In the genomic region with DNA sequence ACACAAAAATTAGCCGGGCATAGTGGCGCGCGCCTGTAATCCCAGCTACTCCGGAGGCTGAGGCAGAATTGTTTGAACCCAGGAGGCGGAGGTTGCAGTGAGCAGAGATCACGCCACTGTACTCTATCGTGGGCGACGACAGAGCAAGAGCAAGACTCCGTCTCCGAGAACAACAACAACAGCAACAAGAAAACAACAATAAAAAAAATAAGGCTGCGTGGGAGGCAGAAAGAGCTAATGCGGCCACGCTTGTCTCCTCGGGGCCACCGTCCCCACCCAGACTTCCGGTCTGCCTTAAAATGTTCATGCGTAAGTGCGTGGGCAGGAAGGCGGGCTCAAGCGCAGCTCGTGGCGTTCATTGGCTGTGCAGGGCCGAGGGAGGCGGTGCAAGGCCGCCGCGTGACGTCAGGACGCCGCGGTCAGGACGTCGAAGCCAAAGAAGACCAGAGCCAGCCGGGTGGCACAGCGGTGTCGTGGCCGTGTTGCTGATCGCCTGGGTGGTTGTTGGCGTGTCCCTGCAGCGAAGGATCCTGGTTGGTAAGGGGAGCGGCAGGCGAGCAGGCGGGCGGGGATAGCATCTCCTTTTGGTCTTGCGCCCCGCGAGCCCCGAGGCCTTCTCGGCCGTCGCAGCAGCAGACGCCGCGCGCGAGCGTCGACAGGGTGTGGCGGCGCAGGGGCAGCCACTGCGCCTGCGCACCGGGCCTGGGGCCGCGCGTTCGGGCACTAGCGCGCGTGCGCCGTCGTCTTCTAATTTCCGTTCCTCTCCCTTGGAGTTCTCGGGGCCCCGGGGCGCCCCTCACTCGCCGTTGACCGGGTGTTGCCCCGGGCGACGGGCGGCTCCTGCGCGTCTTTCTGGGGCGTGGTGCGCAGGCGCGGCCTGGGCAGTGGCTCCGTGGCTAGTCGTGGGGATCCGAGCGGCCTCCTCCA, we compare ENCODE assay signal across 8 cellular contexts. TPM values are rescaled to one million over a fixed set of nuclear protein-coding genes. Genes with fewer than 3 reads are reported as not detected.
DNase-seq lines count a peak whose midpoint lies in the region; ATAC-seq, FAIRE-seq and TF ChIP-seq lines count a peak whose summit lies in the region.

A gene (plus strand): TSS at position 426 of the 927 bp plus-strand sequence. CDS start 2,146 bp downstream, outside the sequence.

- under 1% methylated on average over 20 of the region's 96 CpGs for WGBS in HepG2 (ENCODE audit: low lambda C conversion rate)

- no peaks in the 10 kb centered on the region for H3K27me3 Mint-ChIP-seq in dendritic cell treated with granulocyte-macrophage colony-stimulating factor and Interleukin-4, amounts not matched to agents 40 ng/mL and 50 ng/mL, for 4 days

- peak; percentile 17; the same call in 1 of the 2 replicates for TF ChIP-seq CTCF in HepG2 (CRISPR knock-in tag; IDR thresholded peaks at IDR 0.05)

- H3K27ac Mint-ChIP-seq in dendritic cell treated with granulocyte-macrophage colony-stimulating factor and Interleukin-4, amounts not matched to agents 40 ng/mL and 50 ng/mL, for 4 days: peak within 1 kb of the TSS; percentile 96

- peak; percentile 98 for DNase-seq in NCI-H748 (lab: John Stamatoyannopoulos, UW; ENCODE audit: unreplicated experiment)
- DNase-seq in activated CD4-positive, alpha-beta T cell treated with anti-CD3 and anti-CD28 coated beads, Interleukin-2, amount 50 U/mL, for 1 hour: peak; percentile 96
- peak; percentile 91 for DNase-seq in HepG2 (ENCODE audit: low spot score)
- peak; percentile 94 for DNase-seq in stimulated activated CD4-positive, alpha-beta T cell treated with anti-CD3 and anti-CD28 coated beads, Interleukin-4, amount 100 ng/mL, for 1 hour

- POLR2A ChIA-PET in HepG2 (lab: Yijun Ruan, JAX): interaction anchor here (0.9 to 2.8 kb wide), 15 partner anchors 10 to 312 kb away, joined by 3 to 67 read pairs (median 6); a partner anchor contains a TSS

- peak within 1 kb of the TSS; percentile 94 to 99 (median 95) for H3K27ac ChIP-seq in BLaER1 treated with 17β-estradiol and CSF1 and Interleukin-3, amounts not matched to agents 10 nM and 100 nM
- H3K27ac ChIP-seq in HepG2 (ENCODE audit: extremely low read length, insufficient read depth, low read length): peak within 1 kb of the TSS; percentile 79

- peak within 1 kb of the TSS; percentile 94 to 99 (median 97) for H3K4me2 ChIP-seq in BLaER1 treated with 17β-estradiol and CSF1 and Interleukin-3, amounts not matched to agents 10 nM and 100 nM
- H3K4me2 ChIP-seq in HepG2 (ENCODE audit: low read depth, low read length): peak within 1 kb of the TSS; percentile 96

- peaks cover 47 to 53% (median 47%) of the 10 kb centered on the region in 11 experiments for H4K20me1 ChIP-seq in BLaER1 treated with 17β-estradiol and CSF1 and Interleukin-3, amounts not matched to agents 10 nM and 100 nM
- H4K20me1 ChIP-seq in HepG2 (ENCODE audit: insufficient read depth, low read length): peaks cover 30% of the 10 kb centered on the region

- peak within 1 kb of the TSS; percentile 96 for H3K4me3 Mint-ChIP-seq in dendritic cell treated with granulocyte-macrophage colony-stimulating factor and Interleukin-4, amounts not matched to agents 40 ng/mL and 50 ng/mL, for 4 days

- peak; percentile 82 for FAIRE-seq in HepG2 (lab: Jason Lieb, UNC)

- BruUV-seq in HepG2 (replicated peaks; lab: Mats Ljungman, UMichigan): no TSS peak

- H2AFZ ChIP-seq in HepG2 (ENCODE audit: low read length): no peak within 1 kb of the TSS

- H3K27me3 ChIP-seq in BLaER1 treated with 17β-estradiol and CSF1 and Interleukin-3, amounts not matched to agents 10 nM and 100 nM: no peaks in the 10 kb centered on the region
- H3K27me3 ChIP-seq in HepG2 (ENCODE audit: control insufficient read depth in 1 of 2, insufficient read depth in 2 of 2, low read length in 2 of 2): no peaks in the 10 kb centered on the region; a peak in 2 of 5 replicates

- ATAC-seq in GM19351 (IDR thresholded peaks at IDR 0.05; ENCODE audit: unreplicated experiment): peak; percentile 84
- peak; percentile 88 for ATAC-seq in HG03521 (IDR thresholded peaks at IDR 0.05; ENCODE audit: unreplicated experiment)
- ATAC-seq in HepG2: peak; percentile 93

- H3K9me3 ChIP-seq in BLaER1 treated with 17β-estradiol and CSF1 and Interleukin-3, amounts not matched to agents 10 nM and 100 nM (replicated peaks in 1 of 11): no peaks in the 10 kb centered on the region
- H3K9me3 ChIP-seq in HepG2 (ENCODE audit: low read length): no peaks in the 10 kb centered on the region

- peak within 1 kb of the TSS; percentile 79 to 94 (median 90) for H3K4me3 ChIP-seq in BLaER1 treated with 17β-estradiol and CSF1 and Interleukin-3, amounts not matched to agents 10 nM and 100 nM
- H3K4me3 ChIP-seq in HepG2 (replicated peaks in 1 of 3; ENCODE audit: insufficient read depth in 1 of 3, low read depth in 2 of 3, low read length in 3 of 3): peak within 1 kb of the TSS; percentile 81 to 93 (median 91)

- H3K4me1 ChIP-seq in BLaER1 treated with 17β-estradiol and CSF1 and Interleukin-3, amounts not matched to agents 10 nM and 100 nM: peaks cover 35 to 60% (median 41%) of the 10 kb centered on the region in 10 experiments
- H3K4me1 ChIP-seq in HepG2 (ENCODE audit: insufficient read depth, low read length): peaks cover 46% of the 10 kb centered on the region

- in situ Hi-C loops in HepG2 (cut with HindIII; ENCODE audit: extremely low pct_ligation_motif_present, low pct_unique_long_range_greater_than_20kb): no loop called here

- peaks cover 52% of the 10 kb centered on the region for H3K79me2 ChIP-seq in HepG2 (ENCODE audit: insufficient read depth, low read length)

- H3K36me3 Mint-ChIP-seq in dendritic cell treated with granulocyte-macrophage colony-stimulating factor and Interleukin-4, amounts not matched to agents 40 ng/mL and 50 ng/mL, for 4 days (ENCODE audit: low read depth): peaks cover 83% of the 10 kb centered on the region

- peak; percentile 94 to 99 for TF ChIP-seq POLR2A in HepG2 (IDR thresholded peaks at IDR 0.05; ENCODE audit: insufficient read depth in 1 of 2, low read depth in 2 of 2, low read length in 2 of 2)

- CTCF ChIA-PET in HepG2 (lab: Yijun Ruan, JAX; ENCODE audit: low intra/inter-chr PET ratio, low total read pairs): no interaction called here

- TF ChIP-seq EP300 in HepG2 (IDR thresholded peaks at IDR 0.05; ENCODE audit: low read depth in 2 of 2, low read length in 2 of 2) (no peak), HepG2 (CRISPR knock-in tag; IDR thresholded peaks at IDR 0.05; ENCODE audit: borderline replicate concordance) (no peak; the same call in none of the 2 replicates)

- peaks cover 52% of the 10 kb centered on the region for H3K4me1 Mint-ChIP-seq in dendritic cell treated with granulocyte-macrophage colony-stimulating factor and Interleukin-4, amounts not matched to agents 40 ng/mL and 50 ng/mL, for 4 days (ENCODE audit: low read depth)

- H3K36me3 ChIP-seq in BLaER1 treated with 17β-estradiol and CSF1 and Interleukin-3, amounts not matched to agents 10 nM and 100 nM: peaks cover 49 to 68% (median 59%) of the 10 kb centered on the region in 11 experiments
- peaks cover 15 to 36% of the 10 kb centered on the region in 2 experiments for H3K36me3 ChIP-seq in HepG2 (replicated peaks in 1 of 2; ENCODE audit: control insufficient read depth in 1 of 2, insufficient read depth in 2 of 2, low read length in 2 of 2)

- H3K9ac ChIP-seq in BLaER1 treated with 17β-estradiol and CSF1 and Interleukin-3, amounts not matched to agents 10 nM and 100 nM: peak within 1 kb of the TSS; percentile 92 to 99 (median 95)
- peak within 1 kb of the TSS; percentile 95 for H3K9ac ChIP-seq in HepG2 (ENCODE audit: insufficient read depth, low read depth, low read length)

- H3K9me3 Mint-ChIP-seq in dendritic cell treated with granulocyte-macrophage colony-stimulating factor and Interleukin-4, amounts not matched to agents 40 ng/mL and 50 ng/mL, for 4 days: no peaks in the 10 kb centered on the region

- 0 out of 2 replicates have a peak, but pooled peaks have one; percentile 37 for TF ChIP-seq RAD21 in HepG2 (CRISPR knock-in tag; IDR thresholded peaks at IDR 0.05)

- intact Hi-C loops in dendritic cell treated with granulocyte-macrophage colony-stimulating factor and Interleukin-4, amounts not matched to agents 40 ng/mL and 50 ng/mL, for 4 days (cut with micrococcal nuclease): loop anchor here (1.0 kb wide), 1 partner anchor 13 kb away; no protein-coding TSS in a partner anchor
- intact Hi-C loops in HepG2 (cut with micrococcal nuclease; ENCODE audit: unreplicated experiment): loop anchor here (2.0 kb wide), 1 partner anchor 14 kb away; a partner anchor contains a TSS

TF ChIP-seq in HepG2, 621 proteins besides CTCF, POLR2A, EP300 and RAD21 (continues in another document):
- TF ChIP-seq ZNF746 (CRISPR knock-in tag; IDR thresholded peaks at IDR 0.05): peak; percentile 76; the same call in 1 of the 2 replicates
- TF ChIP-seq REL (CRISPR knock-in tag; conservative IDR thresholded peaks at IDR 0.05): no peak; the same call in 1 of the 2 replicates
- TF ChIP-seq CENPT (CRISPR knock-in tag; IDR thresholded peaks at IDR 0.05; ENCODE audit: low read depth): peak; percentile 50; the same call in 1 of the 2 replicates

RNA-seq across cellular contexts. Expression of the gene that starts here (rescaled TPM):
- total RNA-seq in HepG2 (2016; rRNA removed; fragmentation: Illumina TruSeq; extraction: Trizol): 5.8 and 14.3 TPM in 2 replicates
- total RNA-seq in HepG2 (2016; cell fraction: cytosol; rRNA removed; fragmentation: Illumina TruSeq; extraction: Trizol; ENCODE audit: low read depth): 1.1 and 2.1 TPM in 2 replicates
- 4.7 and 13.0 TPM in 2 replicates for total RNA-seq in HepG2 (2016; cell fraction: insoluble cytoplasmic fraction; rRNA removed; fragmentation: Illumina TruSeq; extraction: Trizol)
- 4.0 TPM in 2 replicates for total RNA-seq in HepG2 (2016; cell fraction: membrane; rRNA removed; fragmentation: Illumina TruSeq; extraction: Trizol)
- total RNA-seq in HepG2 (2016; cell fraction: nucleus; rRNA removed; fragmentation: Illumina TruSeq; extraction: Trizol): 28.1 and 29.6 TPM in 2 replicates
- 38.3 and 41.9 TPM in 2 replicates for polyA plus RNA-seq in HepG2 (2011; rRNA removed)
- polyA plus RNA-seq in HepG2 (2011; cell fraction: cytosol; rRNA removed): 3.2 and 6.8 TPM in 2 replicates
- 519 and 637 TPM in 2 replicates for polyA plus RNA-seq in HepG2 (2011; cell fraction: nucleus; rRNA removed)
- polyA plus RNA-seq in HepG2 (2012): 46.6 and 63.0 TPM in 2 replicates
- 0.46 and 0.71 TPM in 2 replicates for polyA plus RNA-seq in HepG2 (2016; cell fraction: cytosol; fragmentation: Illumina TruSeq; extraction: Trizol; ENCODE audit: low read depth)
- 5.1 and 9.7 TPM in 2 replicates for polyA plus RNA-seq in HepG2 (2016; cell fraction: insoluble cytoplasmic fraction; fragmentation: Illumina TruSeq; extraction: Trizol; ENCODE audit: low read depth)
- 1.5 and 2.8 TPM in 2 replicates for polyA plus RNA-seq in HepG2 (2016; cell fraction: membrane; fragmentation: Illumina TruSeq; extraction: Trizol; ENCODE audit: low read depth)
- 151 and 199 TPM in 2 replicates for polyA plus RNA-seq in HepG2 (2016; cell fraction: nucleus; fragmentation: Illumina TruSeq; extraction: Trizol; ENCODE audit: insufficient read depth, low read depth)
- 27.1 and 40.7 TPM in 2 replicates for polyA minus RNA-seq in HepG2 (2011; rRNA and poly(A)+ RNA removed; ENCODE audit: low replicate concordance)
- 10.7 and 13.3 TPM in 2 replicates for polyA minus RNA-seq in HepG2 (2011; cell fraction: cytosol; rRNA and poly(A)+ RNA removed)
- 60.4 and 69.7 TPM in 2 replicates for polyA minus RNA-seq in HepG2 (2011; cell fraction: nucleus; rRNA and poly(A)+ RNA removed)

Comparison
In these comparisons a context has a peak if more than half of its experiments do, and no peak if none do; other contexts are left out.
1. Peak in every context shown above with its lines: DNase-seq, ATAC-seq, H3K4me3 ChIP-seq and H3K27ac ChIP-seq.